8 cellular contexts compared by ENCODE assay signal in the genomic region with DNA sequence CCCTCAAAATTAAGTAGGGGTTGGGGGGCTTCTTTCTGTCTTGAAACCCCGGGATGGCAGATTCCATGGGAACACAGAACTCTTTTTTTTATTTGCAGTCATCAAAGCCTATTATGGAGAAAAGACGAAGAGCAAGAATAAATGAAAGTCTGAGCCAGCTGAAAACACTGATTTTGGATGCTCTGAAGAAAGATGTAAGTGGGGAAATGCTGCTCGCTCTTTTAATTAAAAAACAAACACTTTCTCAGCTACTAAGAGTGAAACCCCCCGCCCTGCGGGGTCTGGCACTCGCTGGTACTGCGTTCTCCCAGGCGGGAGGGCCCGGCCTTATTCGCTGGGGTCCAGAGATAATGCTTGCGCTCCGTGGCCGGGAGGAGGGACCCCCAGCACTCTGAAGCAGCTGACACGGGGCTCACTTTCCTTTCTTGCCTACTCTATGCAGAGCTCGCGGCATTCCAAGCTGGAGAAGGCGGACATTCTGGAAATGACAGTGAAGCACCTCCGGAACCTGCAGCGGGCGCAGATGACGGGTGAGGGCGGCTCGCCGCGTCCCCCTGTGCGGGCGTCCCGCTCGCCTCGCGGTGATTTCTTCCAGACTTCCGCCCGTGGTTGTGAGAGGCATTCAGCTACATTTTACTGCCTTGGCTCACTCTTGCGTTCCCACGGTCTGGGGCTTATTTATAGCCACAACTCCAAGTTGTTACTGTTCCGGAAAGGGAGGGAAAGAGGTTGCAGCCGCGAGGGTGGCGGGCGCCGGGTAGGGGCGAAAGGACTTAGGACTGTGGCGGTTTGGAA. TPM values are rescaled to one million over a fixed set of nuclear protein-coding genes. Genes with fewer than 3 reads are reported as not detected.
DNase-seq lines count a peak whose midpoint lies in the region; ATAC-seq and TF ChIP-seq lines count a peak whose summit lies in the region.

No MANE protein-coding gene starts in this region.

- TF ChIP-seq CTCF in prostate gland (IDR thresholded peaks at IDR 0.05), result no peak

- H3K4me3 ChIP-seq in prostate gland, result peak overlapping the region; percentile 60 to 71

- DNase-seq in DMS 273 (lab: John Stamatoyannopoulos, UW; ENCODE audit: unreplicated experiment), result peak; percentile 81
- DNase-seq in DMS 273 treated with DMSO at 0.1 percent for 48 hours (lab: John Stamatoyannopoulos, UW), result no peak
- DNase-seq in NCI-H345 (lab: John Stamatoyannopoulos, UW), result peak; percentile 60
- DNase-seq in activated naive CD4-positive, alpha-beta T cell treated with anti-CD3 and anti-CD28 coated beads, Interleukin-2, amount 50 U/mL, for 16 hours, result peak; percentile 29
- peak; percentile 83 for DNase-seq in cardiac septum (ENCODE audit: low spot score)
- peak; percentile 46 for DNase-seq in prostate gland (ENCODE audit: low spot score)
- no peak for DNase-seq in NCI-H1694 (lab: John Stamatoyannopoulos, UW)

- 0% methylated on average over 43 of the region's 43 CpGs for WGBS in prostate gland

- no peaks in the 10 kb centered on the region for H3K36me3 ChIP-seq in prostate gland

- ATAC-seq in HG02678 (IDR thresholded peaks at IDR 0.05; ENCODE audit: unreplicated experiment), result no peak

- peak overlapping the region; percentile 97 to 98 for H3K27ac ChIP-seq in prostate gland

- no peaks in the 10 kb centered on the region for H3K27me3 ChIP-seq in prostate gland (replicated peaks; ENCODE audit: insufficient read depth)

- H3K9me3 ChIP-seq in prostate gland, result no peaks in the 10 kb centered on the region

- no peak for TF ChIP-seq POLR2A in prostate gland (IDR thresholded peaks at IDR 0.05)

- intact Hi-C loops in cardiac septum (cut with DNase I), result loop anchor here (2.0 to 5.0 kb wide), 3 partner anchors 134 to 272 kb away; no protein-coding TSS in a partner anchor
- intact Hi-C loops in prostate gland (cut with DNase I), result loop anchor here (2.0 kb wide), 1 partner anchor 356 kb away; no protein-coding TSS in a partner anchor

- peaks cover 4% of the 10 kb centered on the region for H3K4me1 ChIP-seq in prostate gland (replicated peaks)

RNA-seq across cellular contexts. Expression of gene HES1, which starts 0.8 kb away (rescaled TPM):
- 24.4 TPM for total RNA-seq in cardiac septum
- 100 to 1,000 TPM in 1 of 2 donors, 10 to 100 TPM in 1; 92.4 to 174 TPM for total RNA-seq in prostate gland

Comparison
In these comparisons a context has a peak if more than half of its experiments do, and no peak if none do; other contexts are left out.
1. DNase-seq: peak in DMS 273 (single experiment), NCI-H345 (single experiment), activated naive CD4-positive, alpha-beta T cell treated with anti-CD3 and anti-CD28 coated beads, Interleukin-2, amount 50 U/mL, for 16 hours (single experiment), cardiac septum (single experiment) and prostate gland (single experiment); none in DMS 273 treated with DMSO at 0.1 percent for 48 hours (single experiment) and NCI-H1694 (single experiment).